Comparison of ENCODE assay signal across 8 cellular contexts in the genomic region with DNA sequence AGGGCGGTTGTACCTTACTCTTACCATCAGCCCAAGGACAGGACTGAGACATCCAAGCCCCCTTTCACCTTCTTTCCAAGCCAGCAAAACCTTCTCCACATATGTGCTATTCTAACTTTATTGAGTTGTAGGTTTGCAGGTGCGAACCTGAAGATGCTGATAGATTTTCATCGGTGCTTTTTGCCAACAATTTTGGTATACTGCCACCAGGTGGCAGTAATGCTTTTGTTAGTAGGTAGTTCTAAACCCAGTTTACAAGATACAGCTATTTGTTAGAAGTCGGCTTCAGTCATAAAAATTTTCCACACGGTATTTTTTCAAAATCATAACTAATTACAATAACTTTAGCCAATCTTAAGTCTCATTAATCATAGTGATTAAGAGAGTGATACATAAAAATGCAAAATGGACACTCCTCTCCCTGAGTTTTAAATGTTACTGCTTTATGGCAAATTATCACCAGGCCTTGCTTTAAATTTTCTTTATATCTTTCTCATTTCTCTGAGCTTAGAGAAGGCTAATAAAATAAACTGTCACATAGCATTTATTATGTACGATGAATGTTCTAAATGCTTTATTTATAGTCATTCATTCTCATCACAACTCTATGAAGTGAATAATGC. TPM values are rescaled to one million over a fixed set of nuclear protein-coding genes. Genes with fewer than 3 reads are reported as not detected.
DNase-seq lines count a peak whose midpoint lies in the region; ATAC-seq and TF ChIP-seq lines count a peak whose summit lies in the region.

No MANE protein-coding gene starts in this region.

- no peak overlapping the region for H3K27ac Mint-ChIP-seq in T-helper 2 cell treated with Interferon-gamma antibody and Interleukin-4, amounts not matched to agents 5 μg/mL and 100 μg/mL, for 36 hours

- peak; percentile 10 for DNase-seq in activated naive CD4-positive, alpha-beta T cell treated with Interleukin-2 at 50 U/mL for 16 hours
- no peak for DNase-seq in activated naive CD4-positive, alpha-beta T cell (lab: John Stamatoyannopoulos, UW)
- DNase-seq in M059J (ENCODE audit: low read depth) = peak; percentile 60
- DNase-seq in T-helper 2 cell treated with Interferon-gamma antibody and Interleukin-4, amounts not matched to agents 5 μg/mL and 100 μg/mL, for 36 hours (ENCODE audit: low spot score) = peak; percentile 8
- peak; percentile 44 to 78 for DNase-seq in fibroblast of lung (ENCODE audit: low read depth in 2 of 2)
- DNase-seq in psoas muscle = no peak
- DNase-seq in NCI-H510A (lab: John Stamatoyannopoulos, UW) = no peak

- H3K4me1 ChIP-seq in fibroblast of lung (ENCODE audit: control insufficient read depth, extremely low read depth, insufficient read depth, low read length) (no peaks in the 10 kb centered on the region), psoas muscle (no peaks in the 10 kb centered on the region)

- ATAC-seq in psoas muscle (no peak), HG03196 (IDR thresholded peaks at IDR 0.05; ENCODE audit: unreplicated experiment) (no peak)

- H3K4me2 ChIP-seq in fibroblast of lung (ENCODE audit: extremely low read depth, insufficient read depth, low read length) = no peak overlapping the region

- WGBS in psoas muscle, 3 donors = 31 to 40% (median 36%) methylated on average over 6 of the region's 6 CpGs

- H3K9me3 ChIP-seq in fibroblast of lung (ENCODE audit: control insufficient read depth, insufficient read depth, low read depth, low read length) (no peaks in the 10 kb centered on the region), psoas muscle (no peaks in the 10 kb centered on the region)

- TF ChIP-seq CTCF in fibroblast of lung (conservative IDR thresholded peaks at IDR 0.05 in 1 of 2, IDR thresholded peaks at IDR 0.05 in 1 of 2; ENCODE audit: low read depth in 1 of 2, low read length in 2 of 2) (peak; percentile 47 to 64), psoas muscle (IDR thresholded peaks at IDR 0.05) (peak; percentile 62)

- no peaks in the 10 kb centered on the region for H3K36me3 Mint-ChIP-seq in T-helper 2 cell treated with Interferon-gamma antibody and Interleukin-4, amounts not matched to agents 5 μg/mL and 100 μg/mL, for 36 hours (ENCODE audit: low read depth)

- peaks cover 41% of the 10 kb centered on the region for H3K27me3 Mint-ChIP-seq in T-helper 2 cell treated with Interferon-gamma antibody and Interleukin-4, amounts not matched to agents 5 μg/mL and 100 μg/mL, for 36 hours (ENCODE audit: low read depth)

- H3K79me2 ChIP-seq in fibroblast of lung (ENCODE audit: control insufficient read depth, insufficient read depth, low read length) = no peaks in the 10 kb centered on the region

- H3K27ac ChIP-seq in fibroblast of lung (ENCODE audit: insufficient read depth, low read length) = no peak overlapping the region
- H3K27ac ChIP-seq in psoas muscle = no peak overlapping the region

- peaks cover 3% of the 10 kb centered on the region for H3K4me1 Mint-ChIP-seq in T-helper 2 cell treated with Interferon-gamma antibody and Interleukin-4, amounts not matched to agents 5 μg/mL and 100 μg/mL, for 36 hours (ENCODE audit: low read depth)

- no peak overlapping the region for H3K9ac ChIP-seq in fibroblast of lung (ENCODE audit: insufficient read depth, low read length)

- H3K4me3 ChIP-seq in fibroblast of lung (replicated peaks in 1 of 4; ENCODE audit: control extremely low read depth in 1 of 4, insufficient read depth in 1 of 4, low read depth in 3 of 4, low read length in 4 of 4) (no peak overlapping the region), psoas muscle (no peak overlapping the region)

- intact Hi-C loops in psoas muscle (cut with DNase I) = loop anchor here (1.0 to 2.0 kb wide), 2 partner anchors 34 to 35 kb away; no protein-coding TSS in a partner anchor

- H3K36me3 ChIP-seq in fibroblast of lung (ENCODE audit: control insufficient read depth, insufficient read depth, low read length) = no peaks in the 10 kb centered on the region
- H3K36me3 ChIP-seq in psoas muscle (ENCODE audit: insufficient read depth in 1 of 2, low read depth in 1 of 2) = no peaks in the 10 kb centered on the region

- H4K20me1 ChIP-seq in fibroblast of lung (ENCODE audit: control insufficient read depth, extremely low read depth, insufficient read depth, low read length) = no peaks in the 10 kb centered on the region

- H3K4me3 Mint-ChIP-seq in T-helper 2 cell treated with Interferon-gamma antibody and Interleukin-4, amounts not matched to agents 5 μg/mL and 100 μg/mL, for 36 hours = no peak overlapping the region

- H3K27me3 ChIP-seq in fibroblast of lung (ENCODE audit: control insufficient read depth, insufficient read depth, low read length) (peaks cover 20% of the 10 kb centered on the region), psoas muscle (ENCODE audit: insufficient read depth in 3 of 3, low read length in 2 of 3) (peaks cover 0 to 26% (median 0%) of the 10 kb centered on the region in 3 donors)

- H2AFZ ChIP-seq in fibroblast of lung (ENCODE audit: low read length) = no peak overlapping the region

- H3K9me3 Mint-ChIP-seq in T-helper 2 cell treated with Interferon-gamma antibody and Interleukin-4, amounts not matched to agents 5 μg/mL and 100 μg/mL, for 36 hours = no peaks in the 10 kb centered on the region

RNA-seq across cellular contexts. Expression of a gene that starts 0.6 kb away (rescaled TPM):
- total RNA-seq in M059J (2014; rRNA removed; shearing (Covaris generic)) = not detected in 2 replicates
- total RNA-seq in fibroblast of lung (not detected in 2 replicates), psoas muscle (not detected)
- polyA plus RNA-seq in fibroblast of lung (not detected in 2 replicates), psoas muscle (not detected)
- not detected in 2 replicates for polyA plus RNA-seq in fibroblast of lung (2012)
- polyA minus RNA-seq in fibroblast of lung (ENCODE audit: low replicate concordance) = not detected in 2 replicates

RNA-seq across cellular contexts. Expression of a gene that starts 52.3 kb away (rescaled TPM):
- 120 and 189 TPM in 2 replicates for total RNA-seq in M059J (2014; rRNA removed; shearing (Covaris generic))
- total RNA-seq in fibroblast of lung (65.6 and 91.4 TPM in 2 replicates), psoas muscle (1 to 10 TPM; 5.1 to 8.7 (median 6.3) TPM)
- polyA plus RNA-seq in fibroblast of lung (163 and 188 TPM in 2 replicates), psoas muscle (1 to 10 TPM; 1.6 to 5.1 (median 4.3) TPM)
- 252 and 290 TPM in 2 replicates for polyA plus RNA-seq in fibroblast of lung (2012)
- polyA minus RNA-seq in fibroblast of lung (ENCODE audit: low replicate concordance) = 596 and 875 TPM in 2 replicates

Comparison
In these comparisons a context has a peak if more than half of its experiments do, and no peak if none do; other contexts are left out.
1. DNase-seq: peak in activated naive CD4-positive, alpha-beta T cell treated with Interleukin-2 at 50 U/mL for 16 hours (single experiment), M059J (single experiment), T-helper 2 cell treated with Interferon-gamma antibody and Interleukin-4, amounts not matched to agents 5 μg/mL and 100 μg/mL, for 36 hours (single experiment) and fibroblast of lung (2 of 2); none in activated naive CD4-positive, alpha-beta T cell (0 of 4), psoas muscle (0 of 2) and NCI-H510A (single experiment).